ENCODE assay signal across 13 cellular contexts in genomic region chr1:112646225-112646624, GRCh38.
"Had no signal": no experiment of that assay in that cellular context is flagged by ENCODE, and none has a peak within 500 bp of the region (broad histone marks: within the 10 kb centered on the region; RNA-seq: fewer than 3 reads in every experiment).

No MANE protein-coding gene starts in this region.

- H3K4me2 ChIP-seq: hepatocyte, smooth muscle cell had no signal

- H3K9me3 ChIP-seq: tibial nerve, vagina had no signal

- H3K27me3 ChIP-seq: hepatocyte, tibial nerve, vagina had no signal

- DNase-seq: activated CD4-positive, alpha-beta T cell treated with anti-CD3 and anti-CD28 coated beads for 4 hours; activated effector memory CD4-positive, alpha-beta T cell treated with Interleukin-2 at 50 U/mL for 16 hours; effector CD4-positive, alpha-beta T cell; nucleus accumbens; right cardiac atrium; T-helper 9 cell had no signal

- H3K27ac Mint-ChIP-seq: mesothelial cell of epicardium had no signal

- H3K9me3 Mint-ChIP-seq: mesothelial cell of epicardium had no signal

- H2AFZ ChIP-seq: hepatocyte had no signal

- H3K4me3 Mint-ChIP-seq: mesothelial cell of epicardium had no signal

- H3K27ac ChIP-seq: coronary artery, hepatocyte, tibial nerve, vagina, VCaP had no signal

- H3K4me3 ChIP-seq: coronary artery, hepatocyte, smooth muscle cell, tibial nerve, vagina had no signal

- ATAC-seq: right cardiac atrium had no signal
